ENCODE assay signal across 10 cellular contexts in genomic region chr1:228465134-228465533, GRCh38. TPM values are rescaled to one million over a fixed set of nuclear protein-coding genes. Genes with fewer than 3 reads are reported as not detected.
DNase-seq lines count a peak whose midpoint lies in the region; ATAC-seq lines count a peak whose summit lies in the region.
"Had no signal": no experiment of that assay in that cellular context is flagged by ENCODE, and none has a peak within 500 bp of the region (broad histone marks: within the 10 kb centered on the region; RNA-seq: fewer than 3 reads in every experiment).

No MANE protein-coding gene starts in this region.

- peak overlapping the region; percentile 87 for H3K4me3 Mint-ChIP-seq in activated CD4-positive, alpha-beta memory T cell treated with anti-CD3 and anti-CD28 coated beads for 36 hours
- peak overlapping the region; percentile 80 for H3K4me3 Mint-ChIP-seq in stimulated activated memory B cell treated with anti-CD40 and anti-IgM and Interleukin-4, amounts not matched to agents 10 μg/mL and 1 μg/mL and 100 μg/mL, for 72 hours

- POLR2A ChIA-PET in activated CD4-positive, alpha-beta memory T cell treated with anti-CD3 and anti-CD28 coated beads for 36 hours (lab: Charles Lee): interaction anchor here (0.9 to 3.3 kb wide), 9 partner anchors 10 to 383 kb away, joined by 3 to 20 read pairs (median 4); partner anchors contain the start of genes ARF1, MRPL55, RNF187 and TRIM11

- no peaks in the 10 kb centered on the region for H3K9me3 Mint-ChIP-seq in activated CD4-positive, alpha-beta memory T cell treated with anti-CD3 and anti-CD28 coated beads for 36 hours
- H3K9me3 Mint-ChIP-seq in stimulated activated memory B cell treated with anti-CD40 and anti-IgM and Interleukin-4, amounts not matched to agents 10 μg/mL and 1 μg/mL and 100 μg/mL, for 72 hours: no peaks in the 10 kb centered on the region

- DNase-seq in activated effector memory CD4-positive, alpha-beta T cell treated with anti-CD3 and anti-CD28 coated beads, Interleukin-2, amount 50 U/mL, for 16 hours: peak; percentile 42
- DNase-seq in activated effector memory CD4-positive, alpha-beta T cell treated with Interleukin-2 at 50 U/mL for 16 hours: no peak
- DNase-seq in activated CD4-positive, alpha-beta memory T cell treated with anti-CD3 and anti-CD28 coated beads for 36 hours: no peak
- DNase-seq in superior temporal gyrus (ENCODE audit: extremely low spot score): no peak
- DNase-seq: Caco-2, SIG-M5 had no signal

- H3K27me3 Mint-ChIP-seq in activated CD4-positive, alpha-beta memory T cell treated with anti-CD3 and anti-CD28 coated beads for 36 hours: no peaks in the 10 kb centered on the region
- H3K27me3 Mint-ChIP-seq in stimulated activated memory B cell treated with anti-CD40 and anti-IgM and Interleukin-4, amounts not matched to agents 10 μg/mL and 1 μg/mL and 100 μg/mL, for 72 hours: peaks cover 84% of the 10 kb centered on the region

- CTCF ChIA-PET in activated CD4-positive, alpha-beta memory T cell treated with anti-CD3 and anti-CD28 coated beads for 36 hours (lab: Charles Lee): interaction anchor here (0.9 to 5.0 kb wide), 5 partner anchors 8 to 50 kb away, joined by 4 to 22 read pairs (median 5); partner anchors contain the start of gene RNF187

- peaks cover 46% of the 10 kb centered on the region for H3K4me1 Mint-ChIP-seq in activated CD4-positive, alpha-beta memory T cell treated with anti-CD3 and anti-CD28 coated beads for 36 hours (ENCODE audit: low read depth)
- H3K4me1 Mint-ChIP-seq in stimulated activated memory B cell treated with anti-CD40 and anti-IgM and Interleukin-4, amounts not matched to agents 10 μg/mL and 1 μg/mL and 100 μg/mL, for 72 hours: peaks cover 25% of the 10 kb centered on the region

- peak overlapping the region; percentile 96 for H3K27ac Mint-ChIP-seq in activated CD4-positive, alpha-beta memory T cell treated with anti-CD3 and anti-CD28 coated beads for 36 hours
- H3K27ac Mint-ChIP-seq in stimulated activated memory B cell treated with anti-CD40 and anti-IgM and Interleukin-4, amounts not matched to agents 10 μg/mL and 1 μg/mL and 100 μg/mL, for 72 hours: no peak overlapping the region

- intact Hi-C loops in activated CD4-positive, alpha-beta memory T cell treated with anti-CD3 and anti-CD28 coated beads for 36 hours (cut with micrococcal nuclease): loop anchor here (1.0 to 2.0 kb wide), 3 partner anchors 8 to 382 kb away; partner anchors contain the start of gene ARF1

- no peak for ATAC-seq in stimulated activated memory B cell treated with anti-CD40 and anti-IgM and Interleukin-4, amounts not matched to agents 10 μg/mL and 1 μg/mL and 100 μg/mL, for 72 hours
- ATAC-seq in HG03139 (IDR thresholded peaks at IDR 0.05; ENCODE audit: unreplicated experiment): no peak
- ATAC-seq in GM19395 (IDR thresholded peaks at IDR 0.05; ENCODE audit: unreplicated experiment): no peak

- peak overlapping the region; percentile 30 for H3K4me3 ChIP-seq in iPS-11a (ENCODE audit: low read depth, low read length)

- peaks cover 5% of the 10 kb centered on the region for H3K36me3 Mint-ChIP-seq in activated CD4-positive, alpha-beta memory T cell treated with anti-CD3 and anti-CD28 coated beads for 36 hours
- no peaks in the 10 kb centered on the region for H3K36me3 Mint-ChIP-seq in stimulated activated memory B cell treated with anti-CD40 and anti-IgM and Interleukin-4, amounts not matched to agents 10 μg/mL and 1 μg/mL and 100 μg/mL, for 72 hours

RNA-seq across cellular contexts. Expression of gene RNF187, which starts 22.0 kb away (rescaled TPM):
- 100 to 1,000 TPM; 110 to 112 TPM for total RNA-seq in activated CD4-positive, alpha-beta memory T cell treated with anti-CD3 and anti-CD28 coated beads for 36 hours

RNA-seq across cellular contexts. Expression of gene TRIM17, which starts 48.5 kb away (rescaled TPM):
- 1 to 10 TPM; 1.5 to 1.6 TPM for total RNA-seq in activated CD4-positive, alpha-beta memory T cell treated with anti-CD3 and anti-CD28 coated beads for 36 hours

RNA-seq across cellular contexts. Expression of gene TRIM11, which starts 58.5 kb away (rescaled TPM):
- total RNA-seq in activated CD4-positive, alpha-beta memory T cell treated with anti-CD3 and anti-CD28 coated beads for 36 hours: 10 to 100 TPM; 33.6 to 34.9 TPM
